ENCODE assay signal across 2 cellular contexts in the genomic region with DNA sequence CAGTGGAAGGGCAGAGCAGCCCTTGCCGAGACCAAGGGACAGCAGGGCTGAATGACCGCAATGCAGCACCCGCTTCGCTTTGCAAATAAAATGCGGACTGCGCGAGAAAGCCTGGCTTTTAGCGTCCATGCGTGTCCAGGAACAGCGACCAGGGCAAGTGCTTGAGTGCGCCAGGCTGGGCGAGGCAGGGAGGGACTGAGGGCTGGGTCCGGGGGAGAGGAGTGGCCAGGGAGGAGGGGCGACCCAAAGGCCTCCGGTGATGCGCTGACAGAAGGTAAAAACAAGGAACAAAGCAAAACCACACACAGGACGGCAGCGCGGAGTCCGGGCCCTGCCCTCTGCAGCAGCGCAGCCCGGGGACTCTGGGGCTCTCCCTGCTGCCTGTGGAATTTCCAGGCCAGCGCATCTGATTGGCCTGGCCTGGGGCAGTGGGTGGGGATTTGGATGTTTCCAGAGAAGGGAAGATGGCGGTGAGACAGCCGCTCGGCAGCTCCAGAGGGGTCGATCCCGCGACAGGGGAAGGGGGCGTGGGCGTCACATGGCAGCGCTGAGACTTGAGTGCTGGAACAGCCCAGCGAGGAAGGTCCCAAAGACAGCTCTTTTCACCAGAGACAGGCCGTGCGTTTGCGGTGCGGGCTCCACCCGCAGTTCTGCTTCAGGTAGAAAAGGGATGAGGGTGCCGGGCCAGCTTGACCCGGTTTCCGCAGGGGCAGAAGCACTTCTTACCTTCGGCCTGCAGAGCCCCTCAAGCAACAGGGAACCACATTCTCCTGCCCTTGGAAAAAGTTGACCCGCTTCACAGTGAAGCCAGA.
A peak's percentile ranks its signal among the peaks of the same experiment; 100 is the strongest.
TF ChIP-seq lines count a peak whose summit lies in the region.

No MANE protein-coding gene starts in this region.

TF ChIP-seq in HEK293, 187 proteins besides CTCF, POLR2A, EP300 and RAD21 (continued from another document and continues in another):
- TF ChIP-seq, protein P1, sequence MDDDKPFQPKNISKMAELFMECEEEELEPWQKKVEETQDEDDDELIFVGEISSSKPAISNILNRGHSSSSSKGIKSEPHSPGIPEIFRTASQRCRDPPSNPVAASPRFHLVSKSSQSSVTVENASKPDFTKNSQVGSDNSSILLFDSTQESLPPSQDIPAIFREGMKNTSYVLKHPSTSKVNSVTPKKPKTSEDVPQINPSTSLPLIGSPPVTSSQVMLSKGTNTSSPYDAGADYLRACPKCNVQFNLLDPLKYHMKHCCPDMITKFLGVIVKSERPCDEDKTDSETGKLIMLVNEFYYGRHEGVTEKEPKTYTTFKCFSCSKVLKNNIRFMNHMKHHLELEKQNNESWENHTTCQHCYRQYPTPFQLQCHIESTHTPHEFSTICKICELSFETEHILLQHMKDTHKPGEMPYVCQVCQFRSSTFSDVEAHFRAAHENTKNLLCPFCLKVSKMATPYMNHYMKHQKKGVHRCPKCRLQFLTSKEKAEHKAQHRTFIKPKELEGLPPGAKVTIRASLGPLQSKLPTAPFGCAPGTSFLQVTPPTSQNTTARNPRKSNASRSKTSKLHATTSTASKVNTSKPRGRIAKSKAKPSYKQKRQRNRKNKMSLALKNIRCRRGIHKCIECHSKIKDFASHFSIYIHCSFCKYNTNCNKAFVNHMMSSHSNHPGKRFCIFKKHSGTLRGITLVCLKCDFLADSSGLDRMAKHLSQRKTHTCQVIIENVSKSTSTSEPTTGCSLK (tag by site-specific recombination; IDR thresholded peaks at IDR 0.05): no peak
- TF ChIP-seq, protein P2, sequence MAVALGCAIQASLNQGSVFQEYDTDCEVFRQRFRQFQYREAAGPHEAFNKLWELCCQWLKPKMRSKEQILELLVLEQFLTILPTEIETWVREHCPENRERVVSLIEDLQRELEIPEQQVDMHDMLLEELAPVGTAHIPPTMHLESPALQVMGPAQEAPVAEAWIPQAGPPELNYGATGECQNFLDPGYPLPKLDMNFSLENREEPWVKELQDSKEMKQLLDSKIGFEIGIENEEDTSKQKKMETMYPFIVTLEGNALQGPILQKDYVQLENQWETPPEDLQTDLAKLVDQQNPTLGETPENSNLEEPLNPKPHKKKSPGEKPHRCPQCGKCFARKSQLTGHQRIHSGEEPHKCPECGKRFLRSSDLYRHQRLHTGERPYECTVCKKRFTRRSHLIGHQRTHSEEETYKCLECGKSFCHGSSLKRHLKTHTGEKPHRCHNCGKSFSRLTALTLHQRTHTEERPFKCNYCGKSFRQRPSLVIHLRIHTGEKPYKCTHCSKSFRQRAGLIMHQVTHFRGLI (tag by site-specific recombination; IDR thresholded peaks at IDR 0.05): no peak; the same call in 1 of the 2 replicates
- TF ChIP-seq ZNF202 (tag by site-specific recombination; IDR thresholded peaks at IDR 0.05; ENCODE audit: borderline replicate concordance): no peak
- TF ChIP-seq ZNF221 (tag by site-specific recombination; IDR thresholded peaks at IDR 0.05; ENCODE audit: borderline replicate concordance): no peak
- peak; percentile 71 for TF ChIP-seq EGR2 (tag by site-specific recombination; IDR thresholded peaks at IDR 0.05; ENCODE audit: low read depth)
- TF ChIP-seq ZFP37 (tag by site-specific recombination; IDR thresholded peaks at IDR 0.05): peak; percentile 41; the same call in 1 of the 2 replicates
- no peak for TF ChIP-seq ZNF830 (tag by site-specific recombination; IDR thresholded peaks at IDR 0.05; ENCODE audit: low read depth)
- peak; percentile 40; the same call in 1 of the 2 replicates for TF ChIP-seq YY2 (tag by site-specific recombination; IDR thresholded peaks at IDR 0.05)
- TF ChIP-seq ZNF600 (tag by site-specific recombination; IDR thresholded peaks at IDR 0.05): peak; percentile 91
- TF ChIP-seq, protein P3, sequence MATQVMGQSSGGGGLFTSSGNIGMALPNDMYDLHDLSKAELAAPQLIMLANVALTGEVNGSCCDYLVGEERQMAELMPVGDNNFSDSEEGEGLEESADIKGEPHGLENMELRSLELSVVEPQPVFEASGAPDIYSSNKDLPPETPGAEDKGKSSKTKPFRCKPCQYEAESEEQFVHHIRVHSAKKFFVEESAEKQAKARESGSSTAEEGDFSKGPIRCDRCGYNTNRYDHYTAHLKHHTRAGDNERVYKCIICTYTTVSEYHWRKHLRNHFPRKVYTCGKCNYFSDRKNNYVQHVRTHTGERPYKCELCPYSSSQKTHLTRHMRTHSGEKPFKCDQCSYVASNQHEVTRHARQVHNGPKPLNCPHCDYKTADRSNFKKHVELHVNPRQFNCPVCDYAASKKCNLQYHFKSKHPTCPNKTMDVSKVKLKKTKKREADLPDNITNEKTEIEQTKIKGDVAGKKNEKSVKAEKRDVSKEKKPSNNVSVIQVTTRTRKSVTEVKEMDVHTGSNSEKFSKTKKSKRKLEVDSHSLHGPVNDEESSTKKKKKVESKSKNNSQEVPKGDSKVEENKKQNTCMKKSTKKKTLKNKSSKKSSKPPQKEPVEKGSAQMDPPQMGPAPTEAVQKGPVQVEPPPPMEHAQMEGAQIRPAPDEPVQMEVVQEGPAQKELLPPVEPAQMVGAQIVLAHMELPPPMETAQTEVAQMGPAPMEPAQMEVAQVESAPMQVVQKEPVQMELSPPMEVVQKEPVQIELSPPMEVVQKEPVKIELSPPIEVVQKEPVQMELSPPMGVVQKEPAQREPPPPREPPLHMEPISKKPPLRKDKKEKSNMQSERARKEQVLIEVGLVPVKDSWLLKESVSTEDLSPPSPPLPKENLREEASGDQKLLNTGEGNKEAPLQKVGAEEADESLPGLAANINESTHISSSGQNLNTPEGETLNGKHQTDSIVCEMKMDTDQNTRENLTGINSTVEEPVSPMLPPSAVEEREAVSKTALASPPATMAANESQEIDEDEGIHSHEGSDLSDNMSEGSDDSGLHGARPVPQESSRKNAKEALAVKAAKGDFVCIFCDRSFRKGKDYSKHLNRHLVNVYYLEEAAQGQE (tag by site-specific recombination; IDR thresholded peaks at IDR 0.05): no peak
- no peak for TF ChIP-seq ZNF391 (tag by site-specific recombination; IDR thresholded peaks at IDR 0.05; ENCODE audit: borderline replicate concordance, low read depth)
- peak; percentile 76 for TF ChIP-seq GLIS2 (tag by site-specific recombination; IDR thresholded peaks at IDR 0.05)
- no peak for TF ChIP-seq ZNF433 (tag by site-specific recombination; IDR thresholded peaks at IDR 0.05; ENCODE audit: low read depth)
- TF ChIP-seq SETDB1 (IDR thresholded peaks at IDR 0.05; ENCODE audit: insufficient read length, low read length): no peak
- no peak for TF ChIP-seq RBAK (tag by site-specific recombination; IDR thresholded peaks at IDR 0.05)
- no peak for TF ChIP-seq ZNF16 (tag by site-specific recombination; IDR thresholded peaks at IDR 0.05; ENCODE audit: low read depth)
- TF ChIP-seq, protein P4, sequence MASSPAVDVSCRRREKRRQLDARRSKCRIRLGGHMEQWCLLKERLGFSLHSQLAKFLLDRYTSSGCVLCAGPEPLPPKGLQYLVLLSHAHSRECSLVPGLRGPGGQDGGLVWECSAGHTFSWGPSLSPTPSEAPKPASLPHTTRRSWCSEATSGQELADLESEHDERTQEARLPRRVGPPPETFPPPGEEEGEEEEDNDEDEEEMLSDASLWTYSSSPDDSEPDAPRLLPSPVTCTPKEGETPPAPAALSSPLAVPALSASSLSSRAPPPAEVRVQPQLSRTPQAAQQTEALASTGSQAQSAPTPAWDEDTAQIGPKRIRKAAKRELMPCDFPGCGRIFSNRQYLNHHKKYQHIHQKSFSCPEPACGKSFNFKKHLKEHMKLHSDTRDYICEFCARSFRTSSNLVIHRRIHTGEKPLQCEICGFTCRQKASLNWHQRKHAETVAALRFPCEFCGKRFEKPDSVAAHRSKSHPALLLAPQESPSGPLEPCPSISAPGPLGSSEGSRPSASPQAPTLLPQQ (tag by site-specific recombination; IDR thresholded peaks at IDR 0.05): no peak
- TF ChIP-seq ZNF776 (tag by site-specific recombination; IDR thresholded peaks at IDR 0.05; ENCODE audit: borderline replicate concordance): no peak
- no peak for TF ChIP-seq KLF7 (tag by site-specific recombination; IDR thresholded peaks at IDR 0.05; ENCODE audit: borderline replicate concordance)
- peak; percentile 17; the same call in 1 of the 2 replicates for TF ChIP-seq ZIC2 (tag by site-specific recombination; IDR thresholded peaks at IDR 0.05)

TF ChIP-seq in HepG2, 621 proteins besides CTCF, POLR2A, EP300 and RAD21 (continued from another document and continues in another):
- TF ChIP-seq, protein P5, sequence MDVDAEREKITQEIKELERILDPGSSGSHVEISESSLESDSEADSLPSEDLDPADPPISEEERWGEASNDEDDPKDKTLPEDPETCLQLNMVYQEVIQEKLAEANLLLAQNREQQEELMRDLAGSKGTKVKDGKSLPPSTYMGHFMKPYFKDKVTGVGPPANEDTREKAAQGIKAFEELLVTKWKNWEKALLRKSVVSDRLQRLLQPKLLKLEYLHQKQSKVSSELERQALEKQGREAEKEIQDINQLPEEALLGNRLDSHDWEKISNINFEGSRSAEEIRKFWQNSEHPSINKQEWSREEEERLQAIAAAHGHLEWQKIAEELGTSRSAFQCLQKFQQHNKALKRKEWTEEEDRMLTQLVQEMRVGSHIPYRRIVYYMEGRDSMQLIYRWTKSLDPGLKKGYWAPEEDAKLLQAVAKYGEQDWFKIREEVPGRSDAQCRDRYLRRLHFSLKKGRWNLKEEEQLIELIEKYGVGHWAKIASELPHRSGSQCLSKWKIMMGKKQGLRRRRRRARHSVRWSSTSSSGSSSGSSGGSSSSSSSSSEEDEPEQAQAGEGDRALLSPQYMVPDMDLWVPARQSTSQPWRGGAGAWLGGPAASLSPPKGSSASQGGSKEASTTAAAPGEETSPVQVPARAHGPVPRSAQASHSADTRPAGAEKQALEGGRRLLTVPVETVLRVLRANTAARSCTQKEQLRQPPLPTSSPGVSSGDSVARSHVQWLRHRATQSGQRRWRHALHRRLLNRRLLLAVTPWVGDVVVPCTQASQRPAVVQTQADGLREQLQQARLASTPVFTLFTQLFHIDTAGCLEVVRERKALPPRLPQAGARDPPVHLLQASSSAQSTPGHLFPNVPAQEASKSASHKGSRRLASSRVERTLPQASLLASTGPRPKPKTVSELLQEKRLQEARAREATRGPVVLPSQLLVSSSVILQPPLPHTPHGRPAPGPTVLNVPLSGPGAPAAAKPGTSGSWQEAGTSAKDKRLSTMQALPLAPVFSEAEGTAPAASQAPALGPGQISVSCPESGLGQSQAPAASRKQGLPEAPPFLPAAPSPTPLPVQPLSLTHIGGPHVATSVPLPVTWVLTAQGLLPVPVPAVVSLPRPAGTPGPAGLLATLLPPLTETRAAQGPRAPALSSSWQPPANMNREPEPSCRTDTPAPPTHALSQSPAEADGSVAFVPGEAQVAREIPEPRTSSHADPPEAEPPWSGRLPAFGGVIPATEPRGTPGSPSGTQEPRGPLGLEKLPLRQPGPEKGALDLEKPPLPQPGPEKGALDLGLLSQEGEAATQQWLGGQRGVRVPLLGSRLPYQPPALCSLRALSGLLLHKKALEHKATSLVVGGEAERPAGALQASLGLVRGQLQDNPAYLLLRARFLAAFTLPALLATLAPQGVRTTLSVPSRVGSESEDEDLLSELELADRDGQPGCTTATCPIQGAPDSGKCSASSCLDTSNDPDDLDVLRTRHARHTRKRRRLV (CRISPR knock-in tag; IDR thresholded peaks at IDR 0.05): no peak
- TF ChIP-seq TGIF2 (CRISPR knock-in tag; IDR thresholded peaks at IDR 0.05) (peak; percentile 59; the same call in 1 of the 2 replicates), ADNP (CRISPR knock-in tag; IDR thresholded peaks at IDR 0.05) (no peak), ZSCAN9 (CRISPR knock-in tag; IDR thresholded peaks at IDR 0.05; ENCODE audit: borderline replicate concordance) (peak; percentile 87; the same call in 1 of the 2 replicates), GTF3A (CRISPR knock-in tag; conservative IDR thresholded peaks at IDR 0.05) (no peak), ZNF768 (CRISPR knock-in tag; IDR thresholded peaks at IDR 0.05) (peak; percentile 73; the same call in 1 of the 2 replicates), HNRNPUL1 (IDR thresholded peaks at IDR 0.05; ENCODE audit: low read depth, low read length) (no peak), HDAC1 (CRISPR knock-in tag; IDR thresholded peaks at IDR 0.05) (peak; percentile 94), SP140L (CRISPR knock-in tag; IDR thresholded peaks at IDR 0.05; ENCODE audit: borderline replicate concordance) (peak; percentile 87; the same call in 1 of the 2 replicates)
- TF ChIP-seq, protein P6, sequence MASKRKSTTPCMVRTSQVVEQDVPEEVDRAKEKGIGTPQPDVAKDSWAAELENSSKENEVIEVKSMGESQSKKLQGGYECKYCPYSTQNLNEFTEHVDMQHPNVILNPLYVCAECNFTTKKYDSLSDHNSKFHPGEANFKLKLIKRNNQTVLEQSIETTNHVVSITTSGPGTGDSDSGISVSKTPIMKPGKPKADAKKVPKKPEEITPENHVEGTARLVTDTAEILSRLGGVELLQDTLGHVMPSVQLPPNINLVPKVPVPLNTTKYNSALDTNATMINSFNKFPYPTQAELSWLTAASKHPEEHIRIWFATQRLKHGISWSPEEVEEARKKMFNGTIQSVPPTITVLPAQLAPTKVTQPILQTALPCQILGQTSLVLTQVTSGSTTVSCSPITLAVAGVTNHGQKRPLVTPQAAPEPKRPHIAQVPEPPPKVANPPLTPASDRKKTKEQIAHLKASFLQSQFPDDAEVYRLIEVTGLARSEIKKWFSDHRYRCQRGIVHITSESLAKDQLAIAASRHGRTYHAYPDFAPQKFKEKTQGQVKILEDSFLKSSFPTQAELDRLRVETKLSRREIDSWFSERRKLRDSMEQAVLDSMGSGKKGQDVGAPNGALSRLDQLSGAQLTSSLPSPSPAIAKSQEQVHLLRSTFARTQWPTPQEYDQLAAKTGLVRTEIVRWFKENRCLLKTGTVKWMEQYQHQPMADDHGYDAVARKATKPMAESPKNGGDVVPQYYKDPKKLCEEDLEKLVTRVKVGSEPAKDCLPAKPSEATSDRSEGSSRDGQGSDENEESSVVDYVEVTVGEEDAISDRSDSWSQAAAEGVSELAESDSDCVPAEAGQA (IDR thresholded peaks at IDR 0.05; ENCODE audit: low read depth): peak; percentile 17; the same call in 1 of the 2 replicates
- TF ChIP-seq, protein P6 (CRISPR knock-in tag; IDR thresholded peaks at IDR 0.05; ENCODE audit: borderline replicate concordance): no peak
